ENCODE assay signal across 13 cellular contexts in genomic region chr15:69535101-69535638, GRCh38.
DNase-seq lines count a peak whose midpoint lies in the region; ATAC-seq and TF ChIP-seq lines count a peak whose summit lies in the region.
"Had no signal": no experiment of that assay in that cellular context is flagged by ENCODE, and none has a peak within 500 bp of the region (broad histone marks: within the 10 kb centered on the region; RNA-seq: fewer than 3 reads in every experiment).

No MANE protein-coding gene starts in this region.

- BruUV-seq in IMR-90 (replicated peaks; lab: Mats Ljungman, UMichigan): no TSS peak

- H2AK9ac ChIP-seq in IMR-90 (replicated peaks; ENCODE audit: low read depth, low read length, poor library complexity): no peak overlapping the region

- peaks cover 9% of the 10 kb centered on the region for H3K4me1 ChIP-seq in IMR-90 (ENCODE audit: control insufficient read depth, insufficient read depth, low read length)

- peaks cover 37% of the 10 kb centered on the region for H3K27me3 ChIP-seq in IMR-90 (ENCODE audit: control insufficient read depth, insufficient read depth, low read length)

- H2BK5ac ChIP-seq in IMR-90 (ENCODE audit: low read depth, low read length, poor library complexity, severe bottlenecking): no peak overlapping the region

- no peak overlapping the region for H3K27ac ChIP-seq in IMR-90 (ENCODE audit: insufficient read depth, low read length)
- H3K27ac ChIP-seq: BLaER1 treated with 17β-estradiol and CSF1 and Interleukin-3, amounts not matched to agents 10 nM and 100 nM had no signal

- POLR2A ChIA-PET in IMR-90 (lab: Charles Lee; ENCODE audit: unreplicated experiment): interaction anchor here (0.6 kb wide), 1 partner anchor 699 kb away, joined by 4 read pairs; no protein-coding TSS in a partner anchor

- no peak overlapping the region for H4K91ac ChIP-seq in IMR-90 (ENCODE audit: insufficient read depth, low read depth, low read length)

- no peak overlapping the region for H2BK20ac ChIP-seq in IMR-90 (ENCODE audit: low read depth, low read length)

- H3K9ac ChIP-seq in IMR-90 (ENCODE audit: low read depth, low read length): no peak overlapping the region
- H3K9ac ChIP-seq: BLaER1 treated with 17β-estradiol and CSF1 and Interleukin-3, amounts not matched to agents 10 nM and 100 nM had no signal

- no peak overlapping the region for H4K8ac ChIP-seq in IMR-90 (ENCODE audit: low read depth in 2 of 2, low read length in 2 of 2)

- H3K23ac ChIP-seq in IMR-90 (ENCODE audit: low read depth, low read length): no peak overlapping the region

- ATAC-seq in IMR-90 (ENCODE audit: low read depth): peak; percentile 84
- ATAC-seq in GM19324 (IDR thresholded peaks at IDR 0.05; ENCODE audit: low FRiP score, unreplicated experiment): no peak
- no peak for ATAC-seq in GM18858 (IDR thresholded peaks at IDR 0.05; ENCODE audit: unreplicated experiment)

- TF ChIP-seq CTCF in IMR-90 (conservative IDR thresholded peaks at IDR 0.05; ENCODE audit: low read depth, low read length): no peak
- TF ChIP-seq CTCF in astrocyte of the spinal cord (IDR thresholded peaks at IDR 0.05; ENCODE audit: low read depth, low read length): no peak

- no peak overlapping the region for H3K56ac ChIP-seq in IMR-90 (ENCODE audit: extremely low read depth, insufficient read depth, low read length)

- H3K9me3 ChIP-seq in IMR-90 (ENCODE audit: control insufficient read depth, insufficient read depth, low read length): no peaks in the 10 kb centered on the region
- H3K9me3 ChIP-seq: BLaER1 treated with 17β-estradiol and CSF1 and Interleukin-3, amounts not matched to agents 10 nM and 100 nM had no signal

- H3K18ac ChIP-seq in IMR-90 (ENCODE audit: low read depth, low read length): no peak overlapping the region

- H2AFZ ChIP-seq in IMR-90 (replicated peaks; ENCODE audit: low read length, poor library complexity): no peak overlapping the region

- no peak for TF ChIP-seq POLR2A in IMR-90 (IDR thresholded peaks at IDR 0.05; ENCODE audit: low read depth, low read length)

- no peak overlapping the region for H2BK120ac ChIP-seq in IMR-90 (ENCODE audit: low read depth, low read length)

- no peak overlapping the region for H3K14ac ChIP-seq in IMR-90 (replicated peaks; ENCODE audit: low read depth, low read length)

- no peaks in the 10 kb centered on the region for H3K9me1 ChIP-seq in IMR-90 (ENCODE audit: insufficient read depth, low read length)

- CTCF ChIA-PET in IMR-90 (lab: Yijun Ruan, JAX): interaction anchor here (0.6 to 0.7 kb wide), 2 partner anchors 33 to 1951 kb away, joined by 3 read pairs; no protein-coding TSS in a partner anchor

- H2BK15ac ChIP-seq in IMR-90 (ENCODE audit: low read depth, low read length): no peak overlapping the region

- no peak overlapping the region for H3K4ac ChIP-seq in IMR-90 (ENCODE audit: low read depth, low read length)

- H4K5ac ChIP-seq in IMR-90 (ENCODE audit: low read depth, low read length): no peak overlapping the region

- intact Hi-C loops in IMR-90 (cut with micrococcal nuclease): loop anchor here (2.0 kb wide), 1 partner anchor 22 kb away; no protein-coding TSS in a partner anchor

- no CpG with 5 or more reads among the region's 4 CpGs for WGBS in IMR-90 (ENCODE audit: extremely low coverage in 2 of 2, insufficient read length in 1 of 2), 2 experiments

- H3K79me1 ChIP-seq in IMR-90 (ENCODE audit: low read depth in 1 of 2, low read length in 2 of 2): no peaks in the 10 kb centered on the region

- TF ChIP-seq RAD21 in IMR-90 (IDR thresholded peaks at IDR 0.05; ENCODE audit: low read length): no peak

- dilution Hi-C loops in IMR-90 (cut with HindIII; ENCODE audit: low sequenced_read_pairs, unreplicated experiment): no loop called here

- no peak overlapping the region for H2AK5ac ChIP-seq in IMR-90 (ENCODE audit: low read depth, low read length)

- no peak overlapping the region for H3K4me3 ChIP-seq in IMR-90 (ENCODE audit: insufficient read depth, low read depth, low read length)
- H3K4me3 ChIP-seq in astrocyte of the spinal cord (ENCODE audit: low read depth, low read length): no peak overlapping the region
- H3K4me3 ChIP-seq: BLaER1 treated with 17β-estradiol and CSF1 and Interleukin-3, amounts not matched to agents 10 nM and 100 nM had no signal

- H3K4me2 ChIP-seq in IMR-90 (ENCODE audit: low read depth, low read length): no peak overlapping the region
- H3K4me2 ChIP-seq: BLaER1 treated with 17β-estradiol and CSF1 and Interleukin-3, amounts not matched to agents 10 nM and 100 nM had no signal

- in situ Hi-C loops in IMR-90 (cut with MboI; ENCODE audit: low sequenced_read_pairs) (no loop called here), astrocyte of the spinal cord (cut with HindIII; ENCODE audit: low sequenced_read_pairs) (no loop called here)

- DNase-seq in AG08395 (ENCODE audit: low spot score): peak; percentile 79
- DNase-seq in IMR-90: peak; percentile 70
- DNase-seq in astrocyte of the spinal cord (ENCODE audit: low read depth, low spot score): peak; percentile 64
- DNase-seq in kidney tubule cell (ENCODE audit: low spot score): peak; percentile 61
- DNase-seq in NCI-H1417 (lab: John Stamatoyannopoulos, UW): no peak
- no peak for DNase-seq in middle frontal gyrus (ENCODE audit: extremely low spot score, low spot score)
- DNase-seq: activated CD4-positive, alpha-beta T cell treated with anti-CD3 and anti-CD28 coated beads, Interleukin-2, amount 50 U/mL, for 1 hour; GOT3; MM.1S; T-helper 2 cell had no signal

- H3K36me3 ChIP-seq in IMR-90 (ENCODE audit: control insufficient read depth, insufficient read depth, low read length): no peaks in the 10 kb centered on the region
- H3K36me3 ChIP-seq: BLaER1 treated with 17β-estradiol and CSF1 and Interleukin-3, amounts not matched to agents 10 nM and 100 nM had no signal

- H4K20me1 ChIP-seq in IMR-90 (ENCODE audit: insufficient read depth, low read length): no peaks in the 10 kb centered on the region
- H4K20me1 ChIP-seq: BLaER1 treated with 17β-estradiol and CSF1 and Interleukin-3, amounts not matched to agents 10 nM and 100 nM had no signal

TF ChIP-seq in IMR-90, 13 proteins besides CTCF, POLR2A, EP300 and RAD21:
- TF ChIP-seq FOS (IDR thresholded peaks at IDR 0.05; ENCODE audit: low read depth, low read length): no peak

Comparison
In these comparisons a context has a peak if more than half of its experiments do, and no peak if none do; other contexts are left out.
1. DNase-seq: peak in AG08395 (single experiment), IMR-90 (single experiment), astrocyte of the spinal cord (single experiment) and kidney tubule cell (single experiment); none in NCI-H1417 (0 of 3) and middle frontal gyrus (single experiment).